2 cellular contexts compared by ENCODE assay signal in the genomic region with DNA sequence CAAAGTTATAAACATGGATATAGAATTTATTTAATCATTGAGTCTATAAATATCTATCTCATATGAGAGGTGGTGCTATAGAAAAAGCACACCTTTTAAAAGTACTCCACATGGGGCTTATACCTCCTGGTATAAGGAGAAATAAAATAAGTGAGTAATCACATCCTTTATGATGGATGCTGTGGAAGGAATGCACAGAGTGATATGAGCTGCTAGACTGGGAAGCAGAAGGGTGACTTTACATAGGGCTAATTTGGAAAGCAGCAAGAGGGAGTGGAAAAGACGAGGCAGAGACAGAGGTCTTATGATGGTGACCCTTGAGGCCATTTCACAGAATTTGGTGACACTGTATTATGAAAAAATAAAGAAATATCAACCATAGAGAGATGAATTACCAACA.
TF ChIP-seq lines count a peak whose summit lies in the region.

No MANE protein-coding gene starts in this region.

TF ChIP-seq in IMR-90, 13 proteins besides CTCF, POLR2A, EP300 and RAD21:
- no peak for TF ChIP-seq SMC3 (IDR thresholded peaks at IDR 0.05; ENCODE audit: low read depth, low read length)
- no peak for TF ChIP-seq CEBPB (IDR thresholded peaks at IDR 0.05; ENCODE audit: low read depth, low read length)
- TF ChIP-seq CHD1 (IDR thresholded peaks at IDR 0.05; ENCODE audit: low read depth, low read length) = no peak
- TF ChIP-seq, protein P1, sequence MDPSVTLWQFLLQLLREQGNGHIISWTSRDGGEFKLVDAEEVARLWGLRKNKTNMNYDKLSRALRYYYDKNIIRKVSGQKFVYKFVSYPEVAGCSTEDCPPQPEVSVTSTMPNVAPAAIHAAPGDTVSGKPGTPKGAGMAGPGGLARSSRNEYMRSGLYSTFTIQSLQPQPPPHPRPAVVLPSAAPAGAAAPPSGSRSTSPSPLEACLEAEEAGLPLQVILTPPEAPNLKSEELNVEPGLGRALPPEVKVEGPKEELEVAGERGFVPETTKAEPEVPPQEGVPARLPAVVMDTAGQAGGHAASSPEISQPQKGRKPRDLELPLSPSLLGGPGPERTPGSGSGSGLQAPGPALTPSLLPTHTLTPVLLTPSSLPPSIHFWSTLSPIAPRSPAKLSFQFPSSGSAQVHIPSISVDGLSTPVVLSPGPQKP (IDR thresholded peaks at IDR 0.05; ENCODE audit: borderline replicate concordance, low read depth, low read length) = no peak
- no peak for TF ChIP-seq BHLHE40 (IDR thresholded peaks at IDR 0.05; ENCODE audit: low read depth, low read length)
- TF ChIP-seq MXI1 (IDR thresholded peaks at IDR 0.05; ENCODE audit: borderline replicate concordance, low read depth, low read length) = no peak
- TF ChIP-seq MAFK (IDR thresholded peaks at IDR 0.05; ENCODE audit: low read depth, low read length) = no peak
- no peak for TF ChIP-seq NFE2L2 (IDR thresholded peaks at IDR 0.05; ENCODE audit: low read depth, low read length)
- TF ChIP-seq, protein P2, sequence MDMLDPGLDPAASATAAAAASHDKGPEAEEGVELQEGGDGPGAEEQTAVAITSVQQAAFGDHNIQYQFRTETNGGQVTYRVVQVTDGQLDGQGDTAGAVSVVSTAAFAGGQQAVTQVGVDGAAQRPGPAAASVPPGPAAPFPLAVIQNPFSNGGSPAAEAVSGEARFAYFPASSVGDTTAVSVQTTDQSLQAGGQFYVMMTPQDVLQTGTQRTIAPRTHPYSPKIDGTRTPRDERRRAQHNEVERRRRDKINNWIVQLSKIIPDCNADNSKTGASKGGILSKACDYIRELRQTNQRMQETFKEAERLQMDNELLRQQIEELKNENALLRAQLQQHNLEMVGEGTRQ (IDR thresholded peaks at IDR 0.05; ENCODE audit: low read depth, low read length) = no peak
- TF ChIP-seq RFX5 (IDR thresholded peaks at IDR 0.05; ENCODE audit: low read depth, low read length) = no peak
- TF ChIP-seq RCOR1 (IDR thresholded peaks at IDR 0.05; ENCODE audit: insufficient replicate concordance, low read length) = no peak
- TF ChIP-seq FOS (IDR thresholded peaks at IDR 0.05; ENCODE audit: low read depth, low read length) = no peak
- TF ChIP-seq MAZ (IDR thresholded peaks at IDR 0.05; ENCODE audit: borderline replicate concordance, low read depth, low read length) = no peak

TF ChIP-seq in HepG2, 621 proteins besides CTCF, POLR2A, EP300 and RAD21:
- no peak for TF ChIP-seq MAFF (IDR thresholded peaks at IDR 0.05; ENCODE audit: low read depth, low read length)
- no peak for TF ChIP-seq HOXA9 (CRISPR knock-in tag; IDR thresholded peaks at IDR 0.05; ENCODE audit: borderline replicate concordance)
- TF ChIP-seq ZNF782 (CRISPR knock-in tag; IDR thresholded peaks at IDR 0.05; ENCODE audit: borderline replicate concordance) = no peak
- no peak for TF ChIP-seq HNRNPL (IDR thresholded peaks at IDR 0.05; ENCODE audit: low read depth, low read length)
- no peak for TF ChIP-seq ZNF468 (CRISPR knock-in tag; IDR thresholded peaks at IDR 0.05)
- no peak for TF ChIP-seq ZUFSP (CRISPR knock-in tag; IDR thresholded peaks at IDR 0.05; ENCODE audit: borderline replicate concordance)
- TF ChIP-seq ZNF780A (CRISPR knock-in tag; IDR thresholded peaks at IDR 0.05) = no peak
- no peak for TF ChIP-seq RFX3 (CRISPR knock-in tag; IDR thresholded peaks at IDR 0.05)
- no peak for TF ChIP-seq HNRNPLL (IDR thresholded peaks at IDR 0.05; ENCODE audit: low read depth, low read length, poor library complexity, severe bottlenecking)
- TF ChIP-seq ZNF746 (CRISPR knock-in tag; IDR thresholded peaks at IDR 0.05) = no peak
- TF ChIP-seq E2F2 (CRISPR knock-in tag; IDR thresholded peaks at IDR 0.05; ENCODE audit: borderline replicate concordance) = no peak
- TF ChIP-seq ZNF274 (CRISPR knock-in tag; IDR thresholded peaks at IDR 0.05) = no peak
- TF ChIP-seq IRF2 (CRISPR knock-in tag; IDR thresholded peaks at IDR 0.05) = no peak
- TF ChIP-seq DBP (CRISPR knock-in tag; IDR thresholded peaks at IDR 0.05; ENCODE audit: not compliant biosample characterization) = no peak
- no peak for TF ChIP-seq TSC22D2 (CRISPR knock-in tag; IDR thresholded peaks at IDR 0.05; ENCODE audit: borderline replicate concordance)
- no peak for TF ChIP-seq ZSCAN25 (CRISPR knock-in tag; IDR thresholded peaks at IDR 0.05)
- TF ChIP-seq RFXANK (CRISPR knock-in tag; IDR thresholded peaks at IDR 0.05) = no peak
TF ChIP-seq in HepG2: peak in this region for 0.
